18 cellular contexts compared by ENCODE assay signal in genomic region chr7:142859829-142860228, GRCh38. TPM values are rescaled to one million over a fixed set of nuclear protein-coding genes. Genes with fewer than 3 reads are reported as not detected.
A peak's percentile ranks its signal among the peaks of the same experiment; 100 is the strongest.
DNase-seq lines count a peak whose midpoint lies in the region; ATAC-seq and TF ChIP-seq lines count a peak whose summit lies in the region.
"Had no signal": no experiment of that assay in that cellular context is flagged by ENCODE, and none has a peak within 500 bp of the region (broad histone marks: within the 10 kb centered on the region; RNA-seq: fewer than 3 reads in every experiment).

No MANE protein-coding gene starts in this region.

- peaks cover 12% of the 10 kb centered on the region for H3K4me1 Mint-ChIP-seq in activated naive CD8-positive, alpha-beta T cell (ENCODE audit: low read depth)
- peaks cover 11% of the 10 kb centered on the region for H3K4me1 Mint-ChIP-seq in activated naive CD8-positive, alpha-beta T cell treated with anti-CD3 and anti-CD28 coated beads, Interleukin-2, amount 50 U/mL, for 24 hours
- H3K4me1 Mint-ChIP-seq in immature natural killer cell: peaks cover 0 to 3% of the 10 kb centered on the region in 2 donors

- H3K27me3 Mint-ChIP-seq in activated naive CD8-positive, alpha-beta T cell: no peaks in the 10 kb centered on the region
- H3K27me3 Mint-ChIP-seq in activated naive CD8-positive, alpha-beta T cell treated with anti-CD3 and anti-CD28 coated beads, Interleukin-2, amount 50 U/mL, for 24 hours: no peaks in the 10 kb centered on the region
- H3K27me3 Mint-ChIP-seq in immature natural killer cell (ENCODE audit: low read depth in 3 of 3): peaks cover 0 to 5% (median 0%) of the 10 kb centered on the region in 3 donors
- H3K27me3 Mint-ChIP-seq: naive thymus-derived CD8-positive, alpha-beta T cell had no signal

- no peak for ATAC-seq in activated naive CD8-positive, alpha-beta T cell treated with anti-CD3 and anti-CD28 coated beads, Interleukin-2, amount 50 U/mL, for 24 hours
- no peak for ATAC-seq in HG03045 (IDR thresholded peaks at IDR 0.05; ENCODE audit: unreplicated experiment)
- ATAC-seq: activated CD4-positive, CD25-positive, alpha-beta regulatory T cell treated with anti-CD3 and anti-CD28 coated beads, Interleukin-2, amount 50 U/mL, for 24 hours; foreskin keratinocyte; naive thymus-derived CD8-positive, alpha-beta T cell had no signal

- H3K36me3 Mint-ChIP-seq in activated naive CD8-positive, alpha-beta T cell: no peaks in the 10 kb centered on the region
- H3K36me3 Mint-ChIP-seq in activated naive CD8-positive, alpha-beta T cell treated with anti-CD3 and anti-CD28 coated beads, Interleukin-2, amount 50 U/mL, for 24 hours (ENCODE audit: low read depth): no peaks in the 10 kb centered on the region
- H3K36me3 Mint-ChIP-seq in immature natural killer cell: peaks cover 0 to 4% (median 0%) of the 10 kb centered on the region in 3 donors
- H3K36me3 Mint-ChIP-seq: type B pancreatic cell had no signal

- H3K27ac Mint-ChIP-seq in activated naive CD8-positive, alpha-beta T cell: peak overlapping the region; percentile 17
- no peak overlapping the region for H3K27ac Mint-ChIP-seq in activated naive CD8-positive, alpha-beta T cell treated with anti-CD3 and anti-CD28 coated beads, Interleukin-2, amount 50 U/mL, for 24 hours
- H3K27ac Mint-ChIP-seq in immature natural killer cell: no peak overlapping the region
- H3K27ac Mint-ChIP-seq: activated T-helper 1 cell treated with anti-CD3 and anti-CD28 coated beads, Interleukin-12 subunit alpha, Interleukin-12 subunit beta, Interleukin-2, Interleukin-4 antibody, amounts not matched to agents 30 ng/mL and 10 ng/mL and 1 ng/mL, durations not matched to agents 14 hours and 24 hours and 36 hours; type B pancreatic cell had no signal

- H3K9me3 Mint-ChIP-seq in activated naive CD8-positive, alpha-beta T cell (ENCODE audit: low read depth): no peaks in the 10 kb centered on the region
- H3K9me3 Mint-ChIP-seq in activated naive CD8-positive, alpha-beta T cell treated with anti-CD3 and anti-CD28 coated beads, Interleukin-2, amount 50 U/mL, for 24 hours: no peaks in the 10 kb centered on the region
- no peaks in the 10 kb centered on the region for H3K9me3 Mint-ChIP-seq in immature natural killer cell
- H3K9me3 Mint-ChIP-seq: activated T-helper 1 cell treated with anti-CD3 and anti-CD28 coated beads, Interleukin-12 subunit alpha, Interleukin-12 subunit beta, Interleukin-2, Interleukin-4 antibody, amounts not matched to agents 30 ng/mL and 10 ng/mL and 1 ng/mL, durations not matched to agents 14 hours and 24 hours and 36 hours; naive thymus-derived CD8-positive, alpha-beta T cell; type B pancreatic cell had no signal

- H3K4me3 ChIP-seq in astrocyte of the cerebellum (ENCODE audit: low read depth, low read length): no peak overlapping the region
- H3K4me3 ChIP-seq: SJCRH30 had no signal

- no peak overlapping the region for H3K4me3 Mint-ChIP-seq in activated naive CD8-positive, alpha-beta T cell
- H3K4me3 Mint-ChIP-seq in activated naive CD8-positive, alpha-beta T cell treated with anti-CD3 and anti-CD28 coated beads, Interleukin-2, amount 50 U/mL, for 24 hours: no peak overlapping the region
- H3K4me3 Mint-ChIP-seq in immature natural killer cell: no peak overlapping the region
- H3K4me3 Mint-ChIP-seq: activated T-helper 1 cell treated with anti-CD3 and anti-CD28 coated beads, Interleukin-12 subunit alpha, Interleukin-12 subunit beta, Interleukin-2, Interleukin-4 antibody, amounts not matched to agents 30 ng/mL and 10 ng/mL and 1 ng/mL, durations not matched to agents 14 hours and 24 hours and 36 hours; naive thymus-derived CD8-positive, alpha-beta T cell; type B pancreatic cell had no signal

- DNase-seq in activated naive CD8-positive, alpha-beta T cell treated with anti-CD3 and anti-CD28 coated beads, Interleukin-2, amount 50 U/mL, for 24 hours: no peak
- DNase-seq in astrocyte of the cerebellum (ENCODE audit: low read depth) (peak; percentile 15), globus pallidus (ENCODE audit: low spot score) (peak; percentile 11), ureter (ENCODE audit: low spot score) (peak; percentile 77), SK-N-DZ (ENCODE audit: low spot score) (no peak), immature natural killer cell (no peak)
- DNase-seq: central memory CD4-positive, alpha-beta T cell; DMS53; foreskin keratinocyte; naive thymus-derived CD8-positive, alpha-beta T cell; NCI-H1417; NCI-H524 treated with DMSO at 0.1 percent for 48 hours; SJCRH30 had no signal

- in situ Hi-C loops in astrocyte of the cerebellum (cut with HindIII; ENCODE audit: low sequenced_read_pairs): no loop called here

- TF ChIP-seq CTCF in astrocyte of the cerebellum (IDR thresholded peaks at IDR 0.05; ENCODE audit: low read depth, low read length, missing control alignments): no peak

RNA-seq across cellular contexts. Expression of gene EPHB6, which starts 5.0 kb away (rescaled TPM):
- total RNA-seq in ureter: 55.9 TPM
- polyA plus RNA-seq in SK-N-DZ (2014; cell fraction: cytosol; rRNA removed): 0.05 and 0.17 TPM in 2 replicates
- polyA plus RNA-seq in SK-N-DZ (2014; cell fraction: nucleus; rRNA removed): 0.09 and 0.41 TPM in 2 replicates
- polyA plus RNA-seq in immature natural killer cell: 1 to 10 TPM; 2.4 to 3.8 (median 2.6) TPM

RNA-seq across cellular contexts. Expression of gene TRPV6, which starts 25.7 kb away (rescaled TPM):
- total RNA-seq in ureter: 27.7 TPM
- polyA plus RNA-seq in SK-N-DZ (2014; cell fraction: cytosol; rRNA removed): not detected in 2 replicates
- polyA plus RNA-seq in SK-N-DZ (2014; cell fraction: nucleus; rRNA removed): not detected in 2 replicates
- polyA plus RNA-seq in immature natural killer cell: not detected
- total RNA-seq: activated T-helper 1 cell treated with anti-CD3 and anti-CD28 coated beads, Interleukin-12 subunit alpha, Interleukin-12 subunit beta, Interleukin-2, Interleukin-4 antibody, amounts not matched to agents 30 ng/mL and 10 ng/mL and 1 ng/mL, durations not matched to agents 14 hours and 24 hours and 36 hours; naive thymus-derived CD8-positive, alpha-beta T cell; SJCRH30 had no signal

Comparison
In these comparisons a context has a peak if more than half of its experiments do, and no peak if none do; other contexts are left out.
1. DNase-seq: peak in astrocyte of the cerebellum (single experiment), globus pallidus (single experiment) and ureter (single experiment); none in activated naive CD8-positive, alpha-beta T cell treated with anti-CD3 and anti-CD28 coated beads, Interleukin-2, amount 50 U/mL, for 24 hours (single experiment), SK-N-DZ (single experiment) and immature natural killer cell (0 of 3).